7 cellular contexts compared by ENCODE assay signal in genomic region chr10:97800474-97800873, GRCh38. TPM values are rescaled to one million over a fixed set of nuclear protein-coding genes. Genes with fewer than 3 reads are reported as not detected.
"Had no signal": no experiment of that assay in that cellular context is flagged by ENCODE, and none has a peak within 500 bp of the region (broad histone marks: within the 10 kb centered on the region; RNA-seq: fewer than 3 reads in every experiment).

No MANE protein-coding gene starts in this region.

- H3K4me2 ChIP-seq: GM23338 had no signal

- ATAC-seq: GM23338, K562 had no signal

- H2AFZ ChIP-seq: GM23338 had no signal

- DNase-seq: H9, HCEC 1CT, HFFc6, IMR-90 had no signal

- H3K4me3 ChIP-seq: GM23338, K562 had no signal

RNA-seq across cellular contexts. Expression of gene SFRP5, which starts 28.7 kb away (rescaled TPM):
- total RNA-seq: HFFc6, HT-29, IMR-90 had no signal

RNA-seq across cellular contexts. Expression of gene GOLGA7B, which starts 49.2 kb away (rescaled TPM):
- total RNA-seq: HFFc6, IMR-90 had no signal
